1 cellular context compared by ENCODE assay signal in the genomic region with DNA sequence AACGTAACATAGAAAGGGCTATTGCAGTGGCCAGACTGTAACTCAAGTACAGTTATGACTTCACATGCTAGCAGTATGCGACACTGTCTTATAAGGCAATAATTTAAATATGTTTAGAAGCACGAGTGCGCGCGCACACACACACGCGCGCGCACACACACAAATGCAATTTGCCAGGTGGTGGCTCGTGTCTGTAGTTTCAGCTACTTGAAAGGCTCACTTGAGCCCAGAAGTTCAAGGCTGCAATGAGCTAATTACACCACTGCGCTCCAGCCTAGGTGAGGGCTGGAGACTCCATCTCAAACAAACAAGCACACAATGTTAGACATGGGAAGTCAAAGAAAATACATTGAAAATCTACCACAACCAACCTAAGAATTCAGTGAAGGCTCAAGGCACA.
TF ChIP-seq lines count a peak whose summit lies in the region.

No MANE protein-coding gene starts in this region.

TF ChIP-seq in WTC11, 78 proteins besides CTCF, POLR2A, EP300 and RAD21 (continued from another document):
- TF ChIP-seq, protein P1, sequence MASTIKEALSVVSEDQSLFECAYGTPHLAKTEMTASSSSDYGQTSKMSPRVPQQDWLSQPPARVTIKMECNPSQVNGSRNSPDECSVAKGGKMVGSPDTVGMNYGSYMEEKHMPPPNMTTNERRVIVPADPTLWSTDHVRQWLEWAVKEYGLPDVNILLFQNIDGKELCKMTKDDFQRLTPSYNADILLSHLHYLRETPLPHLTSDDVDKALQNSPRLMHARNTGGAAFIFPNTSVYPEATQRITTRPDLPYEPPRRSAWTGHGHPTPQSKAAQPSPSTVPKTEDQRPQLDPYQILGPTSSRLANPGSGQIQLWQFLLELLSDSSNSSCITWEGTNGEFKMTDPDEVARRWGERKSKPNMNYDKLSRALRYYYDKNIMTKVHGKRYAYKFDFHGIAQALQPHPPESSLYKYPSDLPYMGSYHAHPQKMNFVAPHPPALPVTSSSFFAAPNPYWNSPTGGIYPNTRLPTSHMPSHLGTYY (CRISPR knock-in tag; IDR thresholded peaks at IDR 0.05) = no peak
- TF ChIP-seq NR1H2 (CRISPR knock-in tag; IDR thresholded peaks at IDR 0.05) (no peak), MYBL2 (CRISPR knock-in tag; IDR thresholded peaks at IDR 0.05) (no peak), RELA (CRISPR knock-in tag; IDR thresholded peaks at IDR 0.05; ENCODE audit: borderline replicate concordance) (no peak)
